ENCODE assay signal across 1 cellular context in the genomic region with DNA sequence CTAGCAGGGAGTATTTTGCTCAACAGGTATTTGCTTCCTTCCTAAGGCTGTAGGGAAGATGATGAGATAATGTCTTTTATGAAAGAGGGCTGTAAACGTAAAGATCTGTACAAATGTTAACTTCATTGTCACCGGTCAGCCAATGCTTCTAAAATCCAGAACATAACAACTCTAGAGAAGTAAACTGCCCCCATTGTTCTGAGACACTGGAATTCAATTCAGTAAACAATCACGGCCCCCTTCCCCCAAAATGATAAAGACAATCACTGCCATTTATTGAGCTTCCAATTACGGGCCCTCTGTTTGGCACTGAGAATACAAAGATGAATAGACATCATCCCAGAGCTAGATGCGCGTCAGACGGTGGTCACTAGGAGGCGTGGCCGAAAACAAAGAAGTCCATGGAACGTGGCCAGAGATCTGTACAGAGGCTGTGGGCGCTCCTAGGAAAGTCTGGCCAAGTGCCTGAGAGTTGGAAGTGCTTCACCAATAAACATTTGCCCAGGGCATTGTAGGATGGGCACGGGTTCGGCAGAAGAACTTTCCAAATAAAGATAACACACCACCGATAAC.
TF ChIP-seq lines count a peak whose summit lies in the region.

No MANE protein-coding gene starts in this region.

TF ChIP-seq in HepG2, 621 proteins besides CTCF, POLR2A, EP300 and RAD21 (continues in another document):
- TF ChIP-seq, protein P1, sequence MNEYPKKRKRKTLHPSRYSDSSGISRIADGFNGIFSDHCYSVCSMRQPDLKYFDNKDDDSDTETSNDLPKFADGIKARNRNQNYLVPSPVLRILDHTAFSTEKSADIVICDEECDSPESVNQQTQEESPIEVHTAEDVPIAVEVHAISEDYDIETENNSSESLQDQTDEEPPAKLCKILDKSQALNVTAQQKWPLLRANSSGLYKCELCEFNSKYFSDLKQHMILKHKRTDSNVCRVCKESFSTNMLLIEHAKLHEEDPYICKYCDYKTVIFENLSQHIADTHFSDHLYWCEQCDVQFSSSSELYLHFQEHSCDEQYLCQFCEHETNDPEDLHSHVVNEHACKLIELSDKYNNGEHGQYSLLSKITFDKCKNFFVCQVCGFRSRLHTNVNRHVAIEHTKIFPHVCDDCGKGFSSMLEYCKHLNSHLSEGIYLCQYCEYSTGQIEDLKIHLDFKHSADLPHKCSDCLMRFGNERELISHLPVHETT (CRISPR knock-in tag; conservative IDR thresholded peaks at IDR 0.05), result no peak
- TF ChIP-seq ZNF343 (CRISPR knock-in tag; IDR thresholded peaks at IDR 0.05) (0 out of 2 replicates have a peak, but pooled peaks have one; percentile 40), MAF1 (CRISPR knock-in tag; IDR thresholded peaks at IDR 0.05; ENCODE audit: borderline replicate concordance) (no peak), ZNF891 (CRISPR knock-in tag; IDR thresholded peaks at IDR 0.05) (no peak), PAWR (CRISPR knock-in tag; IDR thresholded peaks at IDR 0.05; ENCODE audit: borderline replicate concordance) (no peak), FOXK1 (CRISPR knock-in tag; IDR thresholded peaks at IDR 0.05; ENCODE audit: borderline replicate concordance, low read depth) (peak; percentile 39; the same call in 1 of the 2 replicates), ZNF615 (CRISPR knock-in tag; IDR thresholded peaks at IDR 0.05; ENCODE audit: borderline replicate concordance) (no peak), ZNF333 (CRISPR knock-in tag; IDR thresholded peaks at IDR 0.05; ENCODE audit: borderline replicate concordance) (no peak), MIXL1 (CRISPR knock-in tag; IDR thresholded peaks at IDR 0.05) (no peak), HNRNPUL1 (IDR thresholded peaks at IDR 0.05; ENCODE audit: low read depth, low read length) (no peak), RBFOX2 (IDR thresholded peaks at IDR 0.05; ENCODE audit: low read depth, low read length) (peak; percentile 53), ATRX (CRISPR knock-in tag; IDR thresholded peaks at IDR 0.05; ENCODE audit: borderline replicate concordance) (no peak), GATAD2A (CRISPR knock-in tag; IDR thresholded peaks at IDR 0.05) (peak; percentile 1; the same call in 1 of the 2 replicates), SP5 (CRISPR knock-in tag; IDR thresholded peaks at IDR 0.05; ENCODE audit: borderline replicate concordance, low read depth) (peak; percentile 47; the same call in 1 of the 2 replicates), WIZ (CRISPR knock-in tag; IDR thresholded peaks at IDR 0.05) (0 out of 2 replicates have a peak, but pooled peaks have one; percentile 15), PHB2 (IDR thresholded peaks at IDR 0.05; ENCODE audit: partially characterized antibody) (no peak), FOXO1 (CRISPR knock-in tag; IDR thresholded peaks at IDR 0.05) (no peak), YEATS2 (CRISPR knock-in tag; IDR thresholded peaks at IDR 0.05; ENCODE audit: borderline replicate concordance) (no peak), POLR2AphosphoS5 (IDR thresholded peaks at IDR 0.05; ENCODE audit: low read depth, low read length) (peak; percentile 65), ZNF788 (CRISPR knock-in tag; IDR thresholded peaks at IDR 0.05; ENCODE audit: borderline replicate concordance) (0 out of 2 replicates have a peak, but pooled peaks have one; percentile 1)
- TF ChIP-seq, protein P2, sequence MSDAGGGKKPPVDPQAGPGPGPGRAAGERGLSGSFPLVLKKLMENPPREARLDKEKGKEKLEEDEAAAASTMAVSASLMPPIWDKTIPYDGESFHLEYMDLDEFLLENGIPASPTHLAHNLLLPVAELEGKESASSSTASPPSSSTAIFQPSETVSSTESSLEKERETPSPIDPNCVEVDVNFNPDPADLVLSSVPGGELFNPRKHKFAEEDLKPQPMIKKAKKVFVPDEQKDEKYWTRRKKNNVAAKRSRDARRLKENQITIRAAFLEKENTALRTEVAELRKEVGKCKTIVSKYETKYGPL (CRISPR knock-in tag; IDR thresholded peaks at IDR 0.05), result no peak
- TF ChIP-seq, protein P3, sequence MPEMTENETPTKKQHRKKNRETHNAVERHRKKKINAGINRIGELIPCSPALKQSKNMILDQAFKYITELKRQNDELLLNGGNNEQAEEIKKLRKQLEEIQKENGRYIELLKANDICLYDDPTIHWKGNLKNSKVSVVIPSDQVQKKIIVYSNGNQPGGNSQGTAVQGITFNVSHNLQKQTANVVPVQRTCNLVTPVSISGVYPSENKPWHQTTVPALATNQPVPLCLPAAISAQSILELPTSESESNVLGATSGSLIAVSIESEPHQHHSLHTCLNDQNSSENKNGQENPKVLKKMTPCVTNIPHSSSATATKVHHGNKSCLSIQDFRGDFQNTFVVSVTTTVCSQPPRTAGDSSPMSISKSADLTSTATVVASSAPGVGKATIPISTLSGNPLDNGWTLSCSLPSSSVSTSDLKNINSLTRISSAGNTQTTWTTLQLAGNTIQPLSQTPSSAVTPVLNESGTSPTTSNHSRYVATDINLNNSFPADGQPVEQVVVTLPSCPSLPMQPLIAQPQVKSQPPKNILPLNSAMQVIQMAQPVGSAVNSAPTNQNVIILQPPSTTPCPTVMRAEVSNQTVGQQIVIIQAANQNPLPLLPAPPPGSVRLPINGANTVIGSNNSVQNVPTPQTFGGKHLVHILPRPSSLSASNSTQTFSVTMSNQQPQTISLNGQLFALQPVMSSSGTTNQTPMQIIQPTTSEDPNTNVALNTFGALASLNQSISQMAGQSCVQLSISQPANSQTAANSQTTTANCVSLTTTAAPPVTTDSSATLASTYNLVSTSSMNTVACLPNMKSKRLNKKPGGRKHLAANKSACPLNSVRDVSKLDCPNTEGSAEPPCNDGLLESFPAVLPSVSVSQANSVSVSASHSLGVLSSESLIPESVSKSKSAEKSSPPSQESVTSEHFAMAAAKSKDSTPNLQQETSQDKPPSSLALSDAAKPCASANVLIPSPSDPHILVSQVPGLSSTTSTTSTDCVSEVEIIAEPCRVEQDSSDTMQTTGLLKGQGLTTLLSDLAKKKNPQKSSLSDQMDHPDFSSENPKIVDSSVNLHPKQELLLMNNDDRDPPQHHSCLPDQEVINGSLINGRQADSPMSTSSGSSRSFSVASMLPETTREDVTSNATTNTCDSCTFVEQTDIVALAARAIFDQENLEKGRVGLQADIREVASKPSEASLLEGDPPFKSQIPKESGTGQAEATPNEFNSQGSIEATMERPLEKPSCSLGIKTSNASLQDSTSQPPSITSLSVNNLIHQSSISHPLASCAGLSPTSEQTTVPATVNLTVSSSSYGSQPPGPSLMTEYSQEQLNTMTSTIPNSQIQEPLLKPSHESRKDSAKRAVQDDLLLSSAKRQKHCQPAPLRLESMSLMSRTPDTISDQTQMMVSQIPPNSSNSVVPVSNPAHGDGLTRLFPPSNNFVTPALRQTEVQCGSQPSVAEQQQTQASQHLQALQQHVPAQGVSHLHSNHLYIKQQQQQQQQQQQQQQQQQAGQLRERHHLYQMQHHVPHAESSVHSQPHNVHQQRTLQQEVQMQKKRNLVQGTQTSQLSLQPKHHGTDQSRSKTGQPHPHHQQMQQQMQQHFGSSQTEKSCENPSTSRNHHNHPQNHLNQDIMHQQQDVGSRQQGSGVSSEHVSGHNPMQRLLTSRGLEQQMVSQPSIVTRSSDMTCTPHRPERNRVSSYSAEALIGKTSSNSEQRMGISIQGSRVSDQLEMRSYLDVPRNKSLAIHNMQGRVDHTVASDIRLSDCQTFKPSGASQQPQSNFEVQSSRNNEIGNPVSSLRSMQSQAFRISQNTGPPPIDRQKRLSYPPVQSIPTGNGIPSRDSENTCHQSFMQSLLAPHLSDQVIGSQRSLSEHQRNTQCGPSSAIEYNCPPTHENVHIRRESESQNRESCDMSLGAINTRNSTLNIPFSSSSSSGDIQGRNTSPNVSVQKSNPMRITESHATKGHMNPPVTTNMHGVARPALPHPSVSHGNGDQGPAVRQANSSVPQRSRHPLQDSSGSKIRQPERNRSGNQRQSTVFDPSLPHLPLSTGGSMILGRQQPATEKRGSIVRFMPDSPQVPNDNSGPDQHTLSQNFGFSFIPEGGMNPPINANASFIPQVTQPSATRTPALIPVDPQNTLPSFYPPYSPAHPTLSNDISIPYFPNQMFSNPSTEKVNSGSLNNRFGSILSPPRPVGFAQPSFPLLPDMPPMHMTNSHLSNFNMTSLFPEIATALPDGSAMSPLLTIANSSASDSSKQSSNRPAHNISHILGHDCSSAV (CRISPR knock-in tag; IDR thresholded peaks at IDR 0.05; ENCODE audit: borderline replicate concordance), result peak; percentile 2; the same call in 1 of the 2 replicates
- TF ChIP-seq, protein P4, sequence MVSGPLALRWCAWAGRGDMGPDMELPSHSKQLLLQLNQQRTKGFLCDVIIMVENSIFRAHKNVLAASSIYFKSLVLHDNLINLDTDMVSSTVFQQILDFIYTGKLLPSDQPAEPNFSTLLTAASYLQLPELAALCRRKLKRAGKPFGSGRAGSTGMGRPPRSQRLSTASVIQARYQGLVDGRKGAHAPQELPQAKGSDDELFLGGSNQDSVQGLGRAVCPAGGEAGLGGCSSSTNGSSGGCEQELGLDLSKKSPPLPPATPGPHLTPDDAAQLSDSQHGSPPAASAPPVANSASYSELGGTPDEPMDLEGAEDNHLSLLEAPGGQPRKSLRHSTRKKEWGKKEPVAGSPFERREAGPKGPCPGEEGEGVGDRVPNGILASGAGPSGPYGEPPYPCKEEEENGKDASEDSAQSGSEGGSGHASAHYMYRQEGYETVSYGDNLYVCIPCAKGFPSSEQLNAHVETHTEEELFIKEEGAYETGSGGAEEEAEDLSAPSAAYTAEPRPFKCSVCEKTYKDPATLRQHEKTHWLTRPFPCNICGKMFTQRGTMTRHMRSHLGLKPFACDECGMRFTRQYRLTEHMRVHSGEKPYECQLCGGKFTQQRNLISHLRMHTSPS (CRISPR knock-in tag; IDR thresholded peaks at IDR 0.05; ENCODE audit: low read depth), result no peak
- TF ChIP-seq, protein P5, sequence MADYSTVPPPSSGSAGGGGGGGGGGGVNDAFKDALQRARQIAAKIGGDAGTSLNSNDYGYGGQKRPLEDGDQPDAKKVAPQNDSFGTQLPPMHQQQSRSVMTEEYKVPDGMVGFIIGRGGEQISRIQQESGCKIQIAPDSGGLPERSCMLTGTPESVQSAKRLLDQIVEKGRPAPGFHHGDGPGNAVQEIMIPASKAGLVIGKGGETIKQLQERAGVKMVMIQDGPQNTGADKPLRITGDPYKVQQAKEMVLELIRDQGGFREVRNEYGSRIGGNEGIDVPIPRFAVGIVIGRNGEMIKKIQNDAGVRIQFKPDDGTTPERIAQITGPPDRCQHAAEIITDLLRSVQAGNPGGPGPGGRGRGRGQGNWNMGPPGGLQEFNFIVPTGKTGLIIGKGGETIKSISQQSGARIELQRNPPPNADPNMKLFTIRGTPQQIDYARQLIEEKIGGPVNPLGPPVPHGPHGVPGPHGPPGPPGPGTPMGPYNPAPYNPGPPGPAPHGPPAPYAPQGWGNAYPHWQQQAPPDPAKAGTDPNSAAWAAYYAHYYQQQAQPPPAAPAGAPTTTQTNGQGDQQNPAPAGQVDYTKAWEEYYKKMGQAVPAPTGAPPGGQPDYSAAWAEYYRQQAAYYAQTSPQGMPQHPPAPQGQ (CRISPR knock-in tag; IDR thresholded peaks at IDR 0.05; ENCODE audit: borderline replicate concordance), result no peak
- TF ChIP-seq, protein P6, sequence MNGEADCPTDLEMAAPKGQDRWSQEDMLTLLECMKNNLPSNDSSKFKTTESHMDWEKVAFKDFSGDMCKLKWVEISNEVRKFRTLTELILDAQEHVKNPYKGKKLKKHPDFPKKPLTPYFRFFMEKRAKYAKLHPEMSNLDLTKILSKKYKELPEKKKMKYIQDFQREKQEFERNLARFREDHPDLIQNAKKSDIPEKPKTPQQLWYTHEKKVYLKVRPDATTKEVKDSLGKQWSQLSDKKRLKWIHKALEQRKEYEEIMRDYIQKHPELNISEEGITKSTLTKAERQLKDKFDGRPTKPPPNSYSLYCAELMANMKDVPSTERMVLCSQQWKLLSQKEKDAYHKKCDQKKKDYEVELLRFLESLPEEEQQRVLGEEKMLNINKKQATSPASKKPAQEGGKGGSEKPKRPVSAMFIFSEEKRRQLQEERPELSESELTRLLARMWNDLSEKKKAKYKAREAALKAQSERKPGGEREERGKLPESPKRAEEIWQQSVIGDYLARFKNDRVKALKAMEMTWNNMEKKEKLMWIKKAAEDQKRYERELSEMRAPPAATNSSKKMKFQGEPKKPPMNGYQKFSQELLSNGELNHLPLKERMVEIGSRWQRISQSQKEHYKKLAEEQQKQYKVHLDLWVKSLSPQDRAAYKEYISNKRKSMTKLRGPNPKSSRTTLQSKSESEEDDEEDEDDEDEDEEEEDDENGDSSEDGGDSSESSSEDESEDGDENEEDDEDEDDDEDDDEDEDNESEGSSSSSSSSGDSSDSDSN (CRISPR knock-in tag; IDR thresholded peaks at IDR 0.05), result no peak
- TF ChIP-seq, protein P7, sequence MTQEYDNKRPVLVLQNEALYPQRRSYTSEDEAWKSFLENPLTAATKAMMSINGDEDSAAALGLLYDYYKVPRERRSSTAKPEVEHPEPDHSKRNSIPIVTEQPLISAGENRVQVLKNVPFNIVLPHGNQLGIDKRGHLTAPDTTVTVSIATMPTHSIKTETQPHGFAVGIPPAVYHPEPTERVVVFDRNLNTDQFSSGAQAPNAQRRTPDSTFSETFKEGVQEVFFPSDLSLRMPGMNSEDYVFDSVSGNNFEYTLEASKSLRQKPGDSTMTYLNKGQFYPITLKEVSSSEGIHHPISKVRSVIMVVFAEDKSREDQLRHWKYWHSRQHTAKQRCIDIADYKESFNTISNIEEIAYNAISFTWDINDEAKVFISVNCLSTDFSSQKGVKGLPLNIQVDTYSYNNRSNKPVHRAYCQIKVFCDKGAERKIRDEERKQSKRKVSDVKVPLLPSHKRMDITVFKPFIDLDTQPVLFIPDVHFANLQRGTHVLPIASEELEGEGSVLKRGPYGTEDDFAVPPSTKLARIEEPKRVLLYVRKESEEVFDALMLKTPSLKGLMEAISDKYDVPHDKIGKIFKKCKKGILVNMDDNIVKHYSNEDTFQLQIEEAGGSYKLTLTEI (CRISPR knock-in tag; conservative IDR thresholded peaks at IDR 0.05), result no peak
- TF ChIP-seq, protein P8, sequence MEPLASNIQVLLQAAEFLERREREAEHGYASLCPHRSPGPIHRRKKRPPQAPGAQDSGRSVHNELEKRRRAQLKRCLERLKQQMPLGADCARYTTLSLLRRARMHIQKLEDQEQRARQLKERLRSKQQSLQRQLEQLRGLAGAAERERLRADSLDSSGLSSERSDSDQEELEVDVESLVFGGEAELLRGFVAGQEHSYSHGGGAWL (CRISPR knock-in tag; IDR thresholded peaks at IDR 0.05), result no peak
